ENCODE assay signal across 9 cellular contexts in genomic region chrX:73215263-73215662, GRCh38. TPM values are rescaled to one million over a fixed set of nuclear protein-coding genes. Genes with fewer than 3 reads are reported as not detected.
A peak's percentile ranks its signal among the peaks of the same experiment; 100 is the strongest.
DNase-seq lines count a peak whose midpoint lies in the region; ATAC-seq, FAIRE-seq and TF ChIP-seq lines count a peak whose summit lies in the region.
"Had no signal": no experiment of that assay in that cellular context is flagged by ENCODE, and none has a peak within 500 bp of the region (broad histone marks: within the 10 kb centered on the region; RNA-seq: fewer than 3 reads in every experiment).

No MANE protein-coding gene starts in this region.

- H3K4me2 ChIP-seq in neural cell (ENCODE audit: low read length), result peak overlapping the region; percentile 14

- H3K79me2 ChIP-seq in neural cell (replicated peaks; ENCODE audit: insufficient read depth, low read length), result peaks cover 8% of the 10 kb centered on the region

- TF ChIP-seq EP300 in neural cell (conservative IDR thresholded peaks at IDR 0.05; ENCODE audit: poor library complexity, severe bottlenecking), result no peak

- no peaks in the 10 kb centered on the region for H3K9me3 ChIP-seq in CD4-positive, alpha-beta T cell (ENCODE audit: control insufficient read depth, low read length)
- H3K9me3 ChIP-seq in neural cell (ENCODE audit: low read length), result no peaks in the 10 kb centered on the region

- FAIRE-seq in HTR-8/SVneo (lab: Jason Lieb, UNC), result no peak

- H3K27me3 ChIP-seq in CD4-positive, alpha-beta T cell (ENCODE audit: control insufficient read depth, insufficient read depth, low read length), result no peaks in the 10 kb centered on the region
- H3K27me3 ChIP-seq in neural cell (ENCODE audit: insufficient read depth, low read depth, low read length), result no peaks in the 10 kb centered on the region
- H3K27me3 ChIP-seq: brain microvascular endothelial cell had no signal

- peak overlapping the region; percentile 81 for H3K9ac ChIP-seq in neural cell (ENCODE audit: low read length)

- no peaks in the 10 kb centered on the region for H3F3A ChIP-seq in neural cell (ENCODE audit: insufficient read depth, low read length, poor library complexity, severe bottlenecking)

- H3K4me1 Mint-ChIP-seq in CD4-positive, alpha-beta T cell (ENCODE audit: low read depth), result peaks cover 32% of the 10 kb centered on the region
- peaks cover 6% of the 10 kb centered on the region for H3K4me1 Mint-ChIP-seq in central memory CD8-positive, alpha-beta T cell

- no peak overlapping the region for H3K27ac ChIP-seq in CD4-positive, alpha-beta T cell (ENCODE audit: low read depth, low read length)
- H3K27ac ChIP-seq in neural cell (ENCODE audit: low read length), result peak overlapping the region; percentile 86
- H3K27ac ChIP-seq: brain microvascular endothelial cell had no signal

- H3K36me3 Mint-ChIP-seq in CD4-positive, alpha-beta T cell (ENCODE audit: low read depth), result peaks cover 14% of the 10 kb centered on the region
- no peaks in the 10 kb centered on the region for H3K36me3 Mint-ChIP-seq in central memory CD8-positive, alpha-beta T cell (ENCODE audit: insufficient read depth)

- TF ChIP-seq CTCF in CD4-positive, alpha-beta T cell (IDR thresholded peaks at IDR 0.05), result no peak
- TF ChIP-seq CTCF in neural cell (IDR thresholded peaks at IDR 0.05; ENCODE audit: poor library complexity, severe bottlenecking), result no peak

- peak; percentile 31 for ATAC-seq in CD4-positive, alpha-beta T cell (ENCODE audit: poor library complexity)
- ATAC-seq in HG02588 (IDR thresholded peaks at IDR 0.05; ENCODE audit: unreplicated experiment) (peak; percentile 9), HG03520 (IDR thresholded peaks at IDR 0.05; ENCODE audit: unreplicated experiment) (no peak)
- peak; percentile 47 for ATAC-seq in central memory CD8-positive, alpha-beta T cell (replicated peaks; ENCODE audit: extremely low read depth, poor library complexity, severe bottlenecking)

- H3K9me2 ChIP-seq in neural cell (ENCODE audit: insufficient read depth, low read length), result no peaks in the 10 kb centered on the region

- POLR2A ChIA-PET in CD4-positive, alpha-beta T cell (lab: Charles Lee), result interaction anchor here (1.1 to 1.6 kb wide), 4 partner anchors 730 to 1399 kb away, joined by 3 to 4 read pairs (median 4); partner anchors contain the start of genes PIN4 and RLIM

- H3K9me3 Mint-ChIP-seq in CD4-positive, alpha-beta T cell, result no peaks in the 10 kb centered on the region
- H3K9me3 Mint-ChIP-seq in central memory CD8-positive, alpha-beta T cell, result no peaks in the 10 kb centered on the region

- no peaks in the 10 kb centered on the region for H3K36me3 ChIP-seq in neural cell (ENCODE audit: insufficient read depth, low read length)
- H3K36me3 ChIP-seq: brain microvascular endothelial cell had no signal

- H3K4me3 Mint-ChIP-seq in CD4-positive, alpha-beta T cell, result peak overlapping the region; percentile 93
- H3K4me3 Mint-ChIP-seq in central memory CD8-positive, alpha-beta T cell, result peak overlapping the region; percentile 83

- H3K27me3 Mint-ChIP-seq in CD4-positive, alpha-beta T cell, result no peaks in the 10 kb centered on the region
- no peaks in the 10 kb centered on the region for H3K27me3 Mint-ChIP-seq in central memory CD8-positive, alpha-beta T cell

- H2AFZ ChIP-seq in neural cell (ENCODE audit: low read depth, low read length), result peak overlapping the region; percentile 45

- CTCF ChIA-PET in CD4-positive, alpha-beta T cell (lab: Charles Lee), result no interaction called here

- peak overlapping the region; percentile 92 for H3K27ac Mint-ChIP-seq in CD4-positive, alpha-beta T cell
- peak overlapping the region; percentile 85 for H3K27ac Mint-ChIP-seq in central memory CD8-positive, alpha-beta T cell (ENCODE audit: low read depth)

- TF ChIP-seq RAD21 in neural cell (conservative IDR thresholded peaks at IDR 0.05), result no peak

- DNase-seq in CD4-positive, alpha-beta T cell, result peak in 3 of 10 experiments; percentile 1 to 5 (median 2)
- DNase-seq in central memory CD8-positive, alpha-beta T cell (ENCODE audit: low spot score in 2 of 2), result no peak
- DNase-seq in NCI-H774 (lab: John Stamatoyannopoulos, UW), result no peak
- no peak for DNase-seq in HTR-8/SVneo (ENCODE audit: insufficient read length, low spot score)
- DNase-seq in NCI-H1417 (lab: John Stamatoyannopoulos, UW), result no peak
- DNase-seq: brain microvascular endothelial cell had no signal

- intact Hi-C loops in CD4-positive, alpha-beta T cell (cut with DNase I, micrococcal nuclease), result loop anchor here in 1 of 2 experiments (10.0 kb wide), 2 partner anchors 350 to 940 kb away; partner anchors contain the start of genes CHIC1 and RPS4X

- H4K20me1 ChIP-seq in neural cell (ENCODE audit: insufficient read depth), result no peaks in the 10 kb centered on the region

- H3K4me3 ChIP-seq in neural cell (ENCODE audit: low read length), result peak overlapping the region; percentile 80

TF ChIP-seq in neural cell, 6 proteins besides CTCF, POLR2A, EP300 and RAD21:
- TF ChIP-seq POLR2AphosphoS5 (IDR thresholded peaks at IDR 0.05) (no peak), TAF1 (IDR thresholded peaks at IDR 0.05; ENCODE audit: low read depth) (no peak), EZH2 (IDR thresholded peaks at IDR 0.05; ENCODE audit: borderline replicate concordance, insufficient read depth, low read length, poor library complexity, severe bottlenecking) (no peak), REST (IDR thresholded peaks at IDR 0.05; ENCODE audit: borderline replicate concordance) (no peak), MXI1 (conservative IDR thresholded peaks at IDR 0.05; ENCODE audit: poor library complexity, severe bottlenecking) (no peak), SMC3 (conservative IDR thresholded peaks at IDR 0.05; ENCODE audit: poor library complexity) (no peak)

RNA-seq across cellular contexts. Expression of gene NAP1L2, which starts 0.6 kb away (rescaled TPM):
- total RNA-seq in CD4-positive, alpha-beta T cell, result 1 to 10 TPM; 4.2 to 4.8 TPM
- 54.4 and 62.9 TPM in 2 replicates for polyA plus RNA-seq in neural cell
- 53.6 and 64.4 TPM in 2 replicates for polyA minus RNA-seq in neural cell
